In the genomic region with DNA sequence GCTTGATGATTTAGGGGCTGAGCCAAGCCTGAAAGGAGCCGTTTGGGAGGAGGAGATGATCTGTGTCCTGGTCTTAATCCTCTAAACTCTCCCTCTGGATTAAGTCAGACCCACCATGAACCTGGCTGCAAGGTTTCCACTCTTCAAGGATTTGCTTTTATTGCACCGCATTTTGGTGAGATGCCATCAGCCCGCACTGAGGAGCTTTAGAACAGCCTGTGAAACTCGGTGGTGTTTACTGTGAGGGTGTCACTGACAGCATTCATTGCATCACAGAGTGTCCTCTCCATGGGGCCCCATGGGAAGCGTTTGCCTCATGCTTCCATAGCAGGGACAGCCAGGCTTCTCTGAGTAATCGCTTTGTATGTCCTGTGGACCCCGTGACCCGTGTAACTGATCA, we compare ENCODE assay signal across 20 cellular contexts.
"Had no signal": no experiment of that assay in that cellular context is flagged by ENCODE, and none has a peak within 500 bp of the region (broad histone marks: within the 10 kb centered on the region; RNA-seq: fewer than 3 reads in every experiment).

No MANE protein-coding gene starts in this region.

- H3K36me3 ChIP-seq: cardiac muscle cell, esophagus squamous epithelium, tibial artery had no signal

- H3K4me1 ChIP-seq: esophagus squamous epithelium, foreskin keratinocyte, tibial artery had no signal

- H3K27ac ChIP-seq: cardiac muscle cell, esophagus squamous epithelium, foreskin keratinocyte, tibial artery, VCaP had no signal

- H3K27ac Mint-ChIP-seq: activated CD4-positive, alpha-beta T cell treated with anti-CD3 and anti-CD28 coated beads for 36 hours; activated naive CD8-positive, alpha-beta T cell; activated T-helper 1 cell treated with anti-CD3 and anti-CD28 coated beads, Interleukin-12 subunit alpha, Interleukin-12 subunit beta, Interleukin-2, Interleukin-4 antibody, amounts not matched to agents 30 ng/mL and 10 ng/mL and 1 ng/mL, durations not matched to agents 14 hours and 24 hours and 36 hours; effector memory CD8-positive, alpha-beta T cell; nephron progenitor cell had no signal

- ATAC-seq: activated CD4-positive, alpha-beta T cell treated with anti-CD3 and anti-CD28 coated beads for 36 hours; effector memory CD8-positive, alpha-beta T cell; foreskin keratinocyte; left lobe of liver; stimulated activated naive CD8-positive, alpha-beta T cell treated with anti-CD3 and anti-CD28 coated beads, Interleukin-15, Interleukin-2, amounts not matched to agents 100 U/mL and 50 U/mL, for 24 hours had no signal

- H3K27me3 ChIP-seq: cardiac muscle cell, esophagus squamous epithelium, foreskin keratinocyte, tibial artery had no signal

- H3K27me3 Mint-ChIP-seq: activated naive CD8-positive, alpha-beta T cell; effector memory CD8-positive, alpha-beta T cell had no signal

- H3K4me3 ChIP-seq: cardiac muscle cell, esophagus squamous epithelium, tibial artery had no signal

- H3K9me3 ChIP-seq: esophagus squamous epithelium, tibial artery had no signal

- H3K36me3 Mint-ChIP-seq: activated naive CD8-positive, alpha-beta T cell had no signal

- DNase-seq: activated CD4-positive, alpha-beta T cell treated with anti-CD3 and anti-CD28 coated beads for 36 hours; activated CD4-positive, alpha-beta T cell treated with anti-CD3 and anti-CD28 coated beads, Interleukin-2, amount 50 U/mL, for 48 hours; activated gamma-delta T cell treated with Interleukin-2 at 50 U/mL for 16 hours; activated T-cell treated with anti-CD3 and anti-CD28 coated beads for 4 hours; effector memory CD8-positive, alpha-beta T cell; esophagus squamous epithelium; foreskin keratinocyte; kidney; mammary epithelial cell; midbrain; nephron progenitor cell; occipital lobe; posterior cingulate gyrus; stimulated activated naive CD8-positive, alpha-beta T cell treated with anti-CD3 and anti-CD28 coated beads, Interleukin-15, Interleukin-2, amounts not matched to agents 100 U/mL and 50 U/mL, for 24 hours; tibial artery had no signal

- H3K4me3 Mint-ChIP-seq: activated CD4-positive, alpha-beta T cell treated with anti-CD3 and anti-CD28 coated beads for 36 hours; activated naive CD8-positive, alpha-beta T cell; activated T-helper 1 cell treated with anti-CD3 and anti-CD28 coated beads, Interleukin-12 subunit alpha, Interleukin-12 subunit beta, Interleukin-2, Interleukin-4 antibody, amounts not matched to agents 30 ng/mL and 10 ng/mL and 1 ng/mL, durations not matched to agents 14 hours and 24 hours and 36 hours; effector memory CD8-positive, alpha-beta T cell; nephron progenitor cell had no signal

- H3K9me3 Mint-ChIP-seq: activated T-helper 1 cell treated with anti-CD3 and anti-CD28 coated beads, Interleukin-12 subunit alpha, Interleukin-12 subunit beta, Interleukin-2, Interleukin-4 antibody, amounts not matched to agents 30 ng/mL and 10 ng/mL and 1 ng/mL, durations not matched to agents 14 hours and 24 hours and 36 hours; effector memory CD8-positive, alpha-beta T cell; nephron progenitor cell had no signal

- FAIRE-seq: kidney had no signal
